ENCODE assay signal across 16 cellular contexts in genomic region chr9:120885968-120886367, GRCh38. TPM values are rescaled to one million over a fixed set of nuclear protein-coding genes. Genes with fewer than 3 reads are reported as not detected.
DNase-seq lines count a peak whose midpoint lies in the region; ATAC-seq, FAIRE-seq and TF ChIP-seq lines count a peak whose summit lies in the region.
"Had no signal": no experiment of that assay in that cellular context is flagged by ENCODE, and none has a peak within 500 bp of the region (broad histone marks: within the 10 kb centered on the region; RNA-seq: fewer than 3 reads in every experiment).

No MANE protein-coding gene starts in this region.

- dilution Hi-C loops in IMR-90 (cut with HindIII; ENCODE audit: low sequenced_read_pairs, unreplicated experiment), result no loop called here

- H4K8ac ChIP-seq in IMR-90 (ENCODE audit: low read depth in 2 of 2, low read length in 2 of 2), result no peak overlapping the region

- SMC1A ChIA-PET in GM12878 (lab: Charles Lee; ENCODE audit: uncharacterized antibody, unreplicated experiment), result interaction anchor here (0.5 to 23.6 kb wide), 5 partner anchors 11 to 62 kb away, joined by 3 to 522 read pairs (median 3); partner anchors contain the start of gene TRAF1

- H3K27ac ChIP-seq in A549 (no peak overlapping the region), IMR-90 (ENCODE audit: insufficient read depth, low read length) (no peak overlapping the region), GM12878 (ENCODE audit: control insufficient read depth, insufficient read depth) (no peak overlapping the region)
- H3K27ac ChIP-seq: foreskin keratinocyte had no signal

- H3K4me1 ChIP-seq in A549 (no peaks in the 10 kb centered on the region), IMR-90 (ENCODE audit: control insufficient read depth, insufficient read depth, low read length) (peaks cover 4% of the 10 kb centered on the region; the same call in 1 of the 2 replicates), GM12878 (ENCODE audit: control insufficient read depth, insufficient read depth, low read length) (peaks cover 20% of the 10 kb centered on the region)
- H3K4me1 ChIP-seq: foreskin keratinocyte had no signal

- H2BK15ac ChIP-seq in IMR-90 (ENCODE audit: low read depth, low read length), result no peak overlapping the region

- H3K56ac ChIP-seq in IMR-90 (ENCODE audit: extremely low read depth, insufficient read depth, low read length), result no peak overlapping the region

- no peak overlapping the region for H3K4me3 Mint-ChIP-seq in mesothelial cell of epicardium
- H3K4me3 Mint-ChIP-seq: activated CD4-positive, alpha-beta memory T cell treated with anti-CD3 and anti-CD28 coated beads for 36 hours; dendritic cell treated with granulocyte-macrophage colony-stimulating factor and Interleukin-4, amounts not matched to agents 40 ng/mL and 50 ng/mL, for 4 days; T-helper 1 cell treated with Interleukin-12 subunit alpha and Interleukin-12 subunit beta and Interleukin-4 antibody, amounts not matched to agents 30 μg/mL and 1 μg/mL, for 36 hours had no signal

- TF ChIP-seq POLR2A in A549 (IDR thresholded peaks at IDR 0.05; ENCODE audit: low read length) (no peak), IMR-90 (IDR thresholded peaks at IDR 0.05; ENCODE audit: low read depth, low read length) (no peak), GM12878 (IDR thresholded peaks at IDR 0.05; ENCODE audit: low read depth, low read length) (no peak)

- peaks cover 3% of the 10 kb centered on the region; the same call in 1 of the 2 replicates for H3K9me1 ChIP-seq in IMR-90 (ENCODE audit: insufficient read depth, low read length)

- H3K79me1 ChIP-seq in IMR-90 (ENCODE audit: low read depth in 1 of 2, low read length in 2 of 2), result no peaks in the 10 kb centered on the region

- H4K91ac ChIP-seq in IMR-90 (ENCODE audit: insufficient read depth, low read depth, low read length), result no peak overlapping the region

- no peak overlapping the region for H3K18ac ChIP-seq in IMR-90 (ENCODE audit: low read depth, low read length)

- H3K23ac ChIP-seq in IMR-90 (ENCODE audit: low read depth, low read length), result no peak overlapping the region

- H3K27me3 ChIP-seq in IMR-90 (ENCODE audit: control insufficient read depth, insufficient read depth, low read length), result peaks cover 2% of the 10 kb centered on the region
- H3K27me3 ChIP-seq in GM12878 (replicated peaks in 1 of 2; ENCODE audit: control insufficient read depth in 2 of 2, insufficient read depth in 2 of 2, low read length in 1 of 2), result no peaks in the 10 kb centered on the region
- H3K27me3 ChIP-seq: foreskin keratinocyte had no signal

- RAD21 ChIA-PET in GM12878 (lab: Charles Lee; ENCODE audit: unreplicated experiment), result interaction anchor here (0.7 to 2.0 kb wide), 10 partner anchors 10 to 130 kb away, joined by 3 to 11 read pairs (median 4); partner anchors contain the start of gene TRAF1

- peak overlapping the region; percentile 51 for H3K27ac Mint-ChIP-seq in mesothelial cell of epicardium
- H3K27ac Mint-ChIP-seq: dendritic cell treated with granulocyte-macrophage colony-stimulating factor and Interleukin-4, amounts not matched to agents 40 ng/mL and 50 ng/mL, for 4 days; T-helper 1 cell treated with Interleukin-12 subunit alpha and Interleukin-12 subunit beta and Interleukin-4 antibody, amounts not matched to agents 30 μg/mL and 1 μg/mL, for 36 hours had no signal

- H3K14ac ChIP-seq in IMR-90 (replicated peaks; ENCODE audit: low read depth, low read length), result no peak overlapping the region

- no peak for DNase-seq in A549 (ENCODE audit: low read depth in 1 of 2, low spot score in 1 of 2)
- DNase-seq in IMR-90, result peak; percentile 12
- no peak for DNase-seq in GM12878 (ENCODE audit: low read depth, low spot score)
- no peak for DNase-seq in mesothelial cell of epicardium (ENCODE audit: low spot score in 2 of 2, unreplicated experiment in 2 of 2)
- no peak for DNase-seq in activated CD4-positive, CD25-positive, alpha-beta regulatory T cell treated with anti-CD3 and anti-CD28 coated beads, Interleukin-2, amount 50 U/mL, for 72 hours
- DNase-seq in SHP77 (lab: John Stamatoyannopoulos, UW), result no peak
- DNase-seq in NCI-H345 (lab: John Stamatoyannopoulos, UW), result no peak
- DNase-seq: activated CD4-positive, alpha-beta memory T cell treated with anti-CD3 and anti-CD28 coated beads for 36 hours; foreskin keratinocyte; kidney; NCI-H2081; occipital lobe had no signal

- peaks cover 4% of the 10 kb centered on the region for H3K27me3 Mint-ChIP-seq in mesothelial cell of epicardium (ENCODE audit: low read depth)
- H3K27me3 Mint-ChIP-seq: activated CD4-positive, alpha-beta memory T cell treated with anti-CD3 and anti-CD28 coated beads for 36 hours had no signal

- H2BK20ac ChIP-seq in IMR-90 (ENCODE audit: low read depth, low read length), result no peak overlapping the region

- 67% methylated on average over 5 of the region's 5 CpGs for WGBS in A549 (ENCODE audit: missing lambda C conversion rate)
- 0% methylated on average over 1 of the region's 5 CpGs; no CpG with 5 or more reads in 1 of the 2 experiments for WGBS in IMR-90 (ENCODE audit: extremely low coverage in 2 of 2, insufficient read length in 1 of 2), 2 experiments
- WGBS in GM12878 (ENCODE audit: insufficient coverage, insufficient replicate concordance, low lambda C conversion rate, missing lambda C conversion rate), result 63% methylated on average over 5 of the region's 5 CpGs

- intact Hi-C loops in IMR-90 (cut with micrococcal nuclease) (no loop called here), GM12878 (cut with micrococcal nuclease; ENCODE audit: unreplicated experiment) (loop anchor here (1.0 kb wide), 1 partner anchor 9 kb away; the partner anchor contains the start of gene PHF19)

- H3K36me3 ChIP-seq in IMR-90 (ENCODE audit: control insufficient read depth, insufficient read depth, low read length) (no peaks in the 10 kb centered on the region), GM12878 (ENCODE audit: control insufficient read depth in 2 of 2, insufficient read depth in 2 of 2, low read length in 1 of 2) (no peaks in the 10 kb centered on the region)

- H3K4me3 ChIP-seq in A549 (no peak overlapping the region), IMR-90 (ENCODE audit: insufficient read depth, low read depth, low read length) (no peak overlapping the region), GM12878 (no peak overlapping the region)

- TF ChIP-seq RAD21 in A549 (conservative IDR thresholded peaks at IDR 0.05 in 1 of 2, IDR thresholded peaks at IDR 0.05 in 1 of 2), result no peak
- no peak for TF ChIP-seq RAD21 in IMR-90 (IDR thresholded peaks at IDR 0.05; ENCODE audit: low read length)
- TF ChIP-seq RAD21 in GM12878 (IDR thresholded peaks at IDR 0.05; ENCODE audit: insufficient read depth, low read depth, low read length), result no peak

- in situ Hi-C loops in IMR-90 (cut with MboI; ENCODE audit: low sequenced_read_pairs) (no loop called here), GM12878 (cut with MboI) (no loop called here)

- H4K20me1 ChIP-seq in IMR-90 (ENCODE audit: insufficient read depth, low read length) (no peaks in the 10 kb centered on the region), GM12878 (ENCODE audit: control insufficient read depth, insufficient read depth) (no peaks in the 10 kb centered on the region)

- FAIRE-seq in A549 (lab: Jason Lieb, UNC), result no peak
- FAIRE-seq in GM12878 (lab: Jason Lieb, UNC), result no peak
- FAIRE-seq: G401.6, kidney had no signal

- BruUV-seq in IMR-90 (replicated peaks; lab: Mats Ljungman, UMichigan) (no TSS peak), GM12878 (replicated peaks; lab: Mats Ljungman, UMichigan) (no TSS peak)

- no peak overlapping the region for H3K9ac ChIP-seq in IMR-90 (ENCODE audit: low read depth, low read length)
- H3K9ac ChIP-seq in GM12878 (ENCODE audit: control insufficient read depth, insufficient read depth, low read length), result no peak overlapping the region

- no peak overlapping the region for H2AFZ ChIP-seq in IMR-90 (replicated peaks; ENCODE audit: low read length, poor library complexity)
- no peak overlapping the region for H2AFZ ChIP-seq in GM12878 (ENCODE audit: control insufficient read depth, low read depth, low read length)

- TF ChIP-seq EP300 in A549 (IDR thresholded peaks at IDR 0.05) (no peak), GM12878 (IDR thresholded peaks at IDR 0.05; ENCODE audit: borderline replicate concordance in 1 of 2, control insufficient read depth in 1 of 2, low read depth in 2 of 2, low read length in 2 of 2) (no peak)

- peak; percentile 23 to 30; a peak in 2 of 6 replicates for ATAC-seq in A549
- peak; percentile 66 for ATAC-seq in IMR-90 (ENCODE audit: low read depth)
- ATAC-seq in GM12878, result peak; percentile 23
- no peak for ATAC-seq in HG03432 (IDR thresholded peaks at IDR 0.05; ENCODE audit: unreplicated experiment)

- peaks cover 22% of the 10 kb centered on the region for H3K4me1 Mint-ChIP-seq in mesothelial cell of epicardium

- no peak overlapping the region for H2BK120ac ChIP-seq in IMR-90 (ENCODE audit: low read depth, low read length)

- H3K9me3 ChIP-seq in A549, result no peaks in the 10 kb centered on the region
- H3K9me3 ChIP-seq in IMR-90 (ENCODE audit: control insufficient read depth, insufficient read depth, low read length), result no peaks in the 10 kb centered on the region
- no peaks in the 10 kb centered on the region for H3K9me3 ChIP-seq in GM12878 (replicated peaks; ENCODE audit: control insufficient read depth, insufficient read depth, low read length)

- CTCF ChIA-PET in A549 (lab: Yijun Ruan, JAX) (interaction anchor here (0.6 to 3.6 kb wide), 5 partner anchors 11 to 130 kb away, joined by 3 to 13 read pairs (median 4); no protein-coding TSS in a partner anchor), IMR-90 (lab: Yijun Ruan, JAX) (interaction anchor here (1.4 kb wide), 1 partner anchor 31 kb away, joined by 5 read pairs; no protein-coding TSS in a partner anchor), GM12878 (lab: Yijun Ruan, JAX) (interaction anchor here (0.9 to 4.2 kb wide), 18 partner anchors 10 to 267 kb away, joined by 3 to 14 read pairs (median 4); no protein-coding TSS in a partner anchor)

- H4K5ac ChIP-seq in IMR-90 (ENCODE audit: low read depth, low read length), result no peak overlapping the region

- no peak overlapping the region for H2AK5ac ChIP-seq in IMR-90 (ENCODE audit: low read depth, low read length)

- no peaks in the 10 kb centered on the region for H3K9me3 Mint-ChIP-seq in mesothelial cell of epicardium
- H3K9me3 Mint-ChIP-seq: activated CD4-positive, alpha-beta memory T cell treated with anti-CD3 and anti-CD28 coated beads for 36 hours; dendritic cell treated with granulocyte-macrophage colony-stimulating factor and Interleukin-4, amounts not matched to agents 40 ng/mL and 50 ng/mL, for 4 days; T-helper 1 cell treated with Interleukin-12 subunit alpha and Interleukin-12 subunit beta and Interleukin-4 antibody, amounts not matched to agents 30 μg/mL and 1 μg/mL, for 36 hours had no signal

- peak overlapping the region; percentile 5 for H2AK9ac ChIP-seq in IMR-90 (replicated peaks; ENCODE audit: low read depth, low read length, poor library complexity)

- TF ChIP-seq CTCF in A549 (IDR thresholded peaks at IDR 0.05) (no peak), IMR-90 (conservative IDR thresholded peaks at IDR 0.05; ENCODE audit: low read depth, low read length) (no peak), GM12878 (IDR thresholded peaks at IDR 0.05 in 2 of 3, conservative IDR thresholded peaks at IDR 0.05 in 1 of 3; ENCODE audit: control insufficient read depth in 2 of 3, extremely low read depth in 1 of 3, insufficient read depth in 1 of 3, low read depth in 3 of 3, low read length in 3 of 3) (no peak), mesothelial cell of epicardium (IDR thresholded peaks at IDR 0.05; ENCODE audit: unreplicated experiment) (no peak)

- no peak overlapping the region for H2BK5ac ChIP-seq in IMR-90 (ENCODE audit: low read depth, low read length, poor library complexity, severe bottlenecking)

- no peaks in the 10 kb centered on the region for H3K79me2 ChIP-seq in GM12878 (ENCODE audit: control insufficient read depth, insufficient read depth, low read length)

- H3K4me2 ChIP-seq in A549 (no peak overlapping the region), IMR-90 (ENCODE audit: low read depth, low read length) (no peak overlapping the region), GM12878 (ENCODE audit: control insufficient read depth, insufficient read depth) (no peak overlapping the region)

- H3K4ac ChIP-seq in IMR-90 (ENCODE audit: low read depth, low read length), result no peak overlapping the region

- H3K36me3 Mint-ChIP-seq in mesothelial cell of epicardium, result no peaks in the 10 kb centered on the region

- POLR2A ChIA-PET in A549 (lab: Yijun Ruan, JAX), result interaction anchor here (0.9 kb wide), 1 partner anchor 93 kb away, joined by 3 read pairs; the partner anchor contains the start of gene FBXW2
- POLR2A ChIA-PET in IMR-90 (lab: Charles Lee; ENCODE audit: unreplicated experiment), result no interaction called here
- POLR2A ChIA-PET in GM12878 (lab: Charles Lee), result interaction anchor here (0.9 to 15.6 kb wide), 5 partner anchors 10 to 42 kb away, joined by 3 to 383 read pairs (median 3); partner anchors contain the start of gene TRAF1

RNA-seq across cellular contexts. Expression of gene PHF19, which starts 9.0 kb away (rescaled TPM):
- polyA plus RNA-seq in A549 (2011; rRNA removed) (50.7 and 64.9 TPM in 2 replicates), A549 (2017; fragmentation: RNase III; extraction: RNeasy Plus Mini Kit Qiagen cat#74134 plus additional on column Dnase treatment) (102 to 105 TPM (median 104 TPM) in 3 replicates), IMR-90 (2012; rRNA removed) (55.6 and 56.9 TPM in 2 replicates), GM12878 (2011; rRNA removed) (45.5 and 71.1 TPM in 2 replicates), GM12878 (2014; fragmentation: Illumina TruSeq; extraction: Trizol) (64.7 and 94.2 TPM in 2 replicates), GM12878 (2014; fragmentation: Nextera tagmentation; extraction: Ambion mirVana) (10 to 100 TPM; 26.0 to 50.2 TPM), GM12878 (2014; rRNA removed) (98.6 and 106 TPM in 2 replicates), GM12878 (2016; fragmentation: Nextera tagmentation; extraction: Ambion mirVana) (100 to 1,000 TPM in 1 of 2 experiments, 10 to 100 TPM in 1; 97.9 to 113 TPM)
- polyA plus RNA-seq in A549 (2012; cell fraction: cytosol; rRNA removed), result 185 and 190 TPM in 2 replicates
- 139 and 140 TPM in 2 replicates for polyA plus RNA-seq in A549 (2012; cell fraction: nucleus; rRNA removed)
- 103 and 110 TPM in 2 replicates for polyA minus RNA-seq in A549 (2011; rRNA and poly(A)+ RNA removed)
- total RNA-seq in IMR-90 (2012; rRNA removed) (36.1 and 37.6 TPM in 2 replicates), GM12878 (2014; rRNA removed) (74.9 and 81.1 TPM in 2 replicates), GM12878 (2014; rRNA removed; fragmentation: Illumina TruSeq; extraction: Trizol) (63.1 and 74.8 TPM in 2 replicates), GM12878 (2021) (116 and 133 TPM in 2 replicates), mesothelial cell of epicardium (36.0 to 44.5 TPM (median 41.6 TPM) in 3 replicates)
- 52.9 and 59.9 TPM in 2 replicates for polyA plus RNA-seq in IMR-90 (2012; cell fraction: cytosol; rRNA removed)
- polyA plus RNA-seq in IMR-90 (2012; cell fraction: nucleus; rRNA removed; ENCODE audit: low replicate concordance), result 37.1 and 52.4 TPM in 2 replicates
- total RNA-seq in GM12878 (2013; cell fraction: nucleolus; rRNA removed), result 127 and 130 TPM in 2 replicates
- polyA plus RNA-seq in GM12878 (2011; ENCODE audit: low read depth), result 38.7 TPM
- polyA plus RNA-seq in GM12878 (2011; cell fraction: cytosol; rRNA removed), result 118 and 119 TPM in 2 replicates
- polyA plus RNA-seq in GM12878 (2011; cell fraction: nucleus; rRNA removed), result 334 and 350 TPM in 2 replicates
- 63.6 and 78.6 TPM in 2 replicates for polyA plus RNA-seq in GM12878 (2012)
- polyA minus RNA-seq in GM12878 (2011; rRNA and poly(A)+ RNA removed), result 85.9 and 103 TPM in 2 replicates
- 31.7 and 47.3 TPM in 2 replicates for polyA minus RNA-seq in GM12878 (2011; cell fraction: cytosol; rRNA and poly(A)+ RNA removed)
- 69.5 and 128 TPM in 2 replicates for polyA minus RNA-seq in GM12878 (2011; cell fraction: nucleus; rRNA and poly(A)+ RNA removed)

RNA-seq across cellular contexts. Expression of gene TRAF1, which starts 40.6 kb away (rescaled TPM):
- 3.4 and 4.1 TPM in 2 replicates for polyA plus RNA-seq in A549 (2011; rRNA removed)
- 2.1 and 2.6 TPM in 2 replicates for polyA plus RNA-seq in A549 (2012; cell fraction: cytosol; rRNA removed)
- 8.0 and 8.1 TPM in 2 replicates for polyA plus RNA-seq in A549 (2012; cell fraction: nucleus; rRNA removed)
- 2.0 to 4.6 TPM (median 2.1 TPM) in 3 replicates for polyA plus RNA-seq in A549 (2017; fragmentation: RNase III; extraction: RNeasy Plus Mini Kit Qiagen cat#74134 plus additional on column Dnase treatment)
- polyA minus RNA-seq in A549 (2011; rRNA and poly(A)+ RNA removed), result 3.8 and 5.4 TPM in 2 replicates
- total RNA-seq in IMR-90 (2012; rRNA removed), result 3.1 and 3.9 TPM in 2 replicates
- 3.7 and 4.1 TPM in 2 replicates for polyA plus RNA-seq in IMR-90 (2012; rRNA removed)
- 2.0 and 2.9 TPM in 2 replicates for polyA plus RNA-seq in IMR-90 (2012; cell fraction: cytosol; rRNA removed)
- 5.6 and 6.9 TPM in 2 replicates for polyA plus RNA-seq in IMR-90 (2012; cell fraction: nucleus; rRNA removed; ENCODE audit: low replicate concordance)
- total RNA-seq in GM12878 (2013; cell fraction: nucleolus; rRNA removed), result 317 and 349 TPM in 2 replicates
- total RNA-seq in GM12878 (2014; rRNA removed), result 144 and 153 TPM in 2 replicates
- 111 and 116 TPM in 2 replicates for total RNA-seq in GM12878 (2014; rRNA removed; fragmentation: Illumina TruSeq; extraction: Trizol)
- total RNA-seq in GM12878 (2021), result 163 and 164 TPM in 2 replicates
- 44.2 TPM for polyA plus RNA-seq in GM12878 (2011; ENCODE audit: low read depth)
- 106 and 147 TPM in 2 replicates for polyA plus RNA-seq in GM12878 (2011; rRNA removed)
- 186 and 209 TPM in 2 replicates for polyA plus RNA-seq in GM12878 (2011; cell fraction: cytosol; rRNA removed)
- polyA plus RNA-seq in GM12878 (2011; cell fraction: nucleus; rRNA removed), result 205 and 241 TPM in 2 replicates
- polyA plus RNA-seq in GM12878 (2012), result 65.1 and 86.6 TPM in 2 replicates
- polyA plus RNA-seq in GM12878 (2014; fragmentation: Illumina TruSeq; extraction: Trizol), result 82.8 and 140 TPM in 2 replicates
- polyA plus RNA-seq in GM12878 (2014; fragmentation: Nextera tagmentation; extraction: Ambion mirVana), result 10 to 100 TPM; 13.8 to 16.6 TPM
- 153 and 156 TPM in 2 replicates for polyA plus RNA-seq in GM12878 (2014; rRNA removed)
- 10 to 100 TPM; 69.6 to 79.5 TPM for polyA plus RNA-seq in GM12878 (2016; fragmentation: Nextera tagmentation; extraction: Ambion mirVana)
- polyA minus RNA-seq in GM12878 (2011; rRNA and poly(A)+ RNA removed), result 194 and 283 TPM in 2 replicates
- 61.2 and 66.6 TPM in 2 replicates for polyA minus RNA-seq in GM12878 (2011; cell fraction: cytosol; rRNA and poly(A)+ RNA removed)
- polyA minus RNA-seq in GM12878 (2011; cell fraction: nucleus; rRNA and poly(A)+ RNA removed), result 99.3 and 141 TPM in 2 replicates
- total RNA-seq in mesothelial cell of epicardium, result 7.7 to 8.2 TPM (median 8.0 TPM) in 3 replicates

RNA-seq across cellular contexts. Expression of gene PSMD5, which starts 43.2 kb away (rescaled TPM):
- 52.3 and 63.7 TPM in 2 replicates for polyA plus RNA-seq in A549 (2011; rRNA removed)
- polyA plus RNA-seq in A549 (2012; cell fraction: cytosol; rRNA removed), result 19.4 and 22.8 TPM in 2 replicates
- 8.8 and 12.9 TPM in 2 replicates for polyA plus RNA-seq in A549 (2012; cell fraction: nucleus; rRNA removed)
- polyA plus RNA-seq in A549 (2017; fragmentation: RNase III; extraction: RNeasy Plus Mini Kit Qiagen cat#74134 plus additional on column Dnase treatment), result 34.6 to 42.4 TPM (median 40.0 TPM) in 3 replicates
- 17.1 and 17.5 TPM in 2 replicates for polyA minus RNA-seq in A549 (2011; rRNA and poly(A)+ RNA removed)
- 25.6 and 38.9 TPM in 2 replicates for total RNA-seq in IMR-90 (2012; rRNA removed)
- 23.1 and 26.1 TPM in 2 replicates for polyA plus RNA-seq in IMR-90 (2012; rRNA removed)
- 8.2 and 8.4 TPM in 2 replicates for polyA plus RNA-seq in IMR-90 (2012; cell fraction: cytosol; rRNA removed)
- 3.0 and 16.9 TPM in 2 replicates for polyA plus RNA-seq in IMR-90 (2012; cell fraction: nucleus; rRNA removed; ENCODE audit: low replicate concordance)
- 17.9 and 18.6 TPM in 2 replicates for total RNA-seq in GM12878 (2013; cell fraction: nucleolus; rRNA removed)
- total RNA-seq in GM12878 (2014; rRNA removed), result 19.9 and 20.8 TPM in 2 replicates
- 20.9 and 23.1 TPM in 2 replicates for total RNA-seq in GM12878 (2014; rRNA removed; fragmentation: Illumina TruSeq; extraction: Trizol)
- 34.4 and 47.7 TPM in 2 replicates for total RNA-seq in GM12878 (2021)
- polyA plus RNA-seq in GM12878 (2011; ENCODE audit: low read depth), result 7.3 TPM
- polyA plus RNA-seq in GM12878 (2011; rRNA removed), result 19.0 and 26.6 TPM in 2 replicates
- polyA plus RNA-seq in GM12878 (2011; cell fraction: cytosol; rRNA removed), result 9.0 and 9.6 TPM in 2 replicates
- polyA plus RNA-seq in GM12878 (2011; cell fraction: nucleus; rRNA removed), result 4.9 and 7.6 TPM in 2 replicates
- polyA plus RNA-seq in GM12878 (2012), result 11.2 and 13.3 TPM in 2 replicates
- polyA plus RNA-seq in GM12878 (2014; fragmentation: Illumina TruSeq; extraction: Trizol), result 31.8 and 41.4 TPM in 2 replicates
- polyA plus RNA-seq in GM12878 (2014; fragmentation: Nextera tagmentation; extraction: Ambion mirVana), result 10 to 100 TPM in 1 of 2 experiments, 1 to 10 TPM in 1; 8.8 to 11.4 TPM
- polyA plus RNA-seq in GM12878 (2014; rRNA removed), result 21.6 and 27.1 TPM in 2 replicates
- polyA plus RNA-seq in GM12878 (2016; fragmentation: Nextera tagmentation; extraction: Ambion mirVana), result 10 to 100 TPM; 35.9 to 40.4 TPM
- 9.0 and 10.4 TPM in 2 replicates for polyA minus RNA-seq in GM12878 (2011; rRNA and poly(A)+ RNA removed)
- polyA minus RNA-seq in GM12878 (2011; cell fraction: cytosol; rRNA and poly(A)+ RNA removed), result 10.7 and 19.0 TPM in 2 replicates
- polyA minus RNA-seq in GM12878 (2011; cell fraction: nucleus; rRNA and poly(A)+ RNA removed), result 5.8 and 6.3 TPM in 2 replicates
- 46.9 to 57.3 TPM (median 56.1 TPM) in 3 replicates for total RNA-seq in mesothelial cell of epicardium

Comparison
In these comparisons a context has a peak if more than half of its experiments do, and no peak if none do; other contexts are left out.
1. RNA of gene TRAF1, which starts 40.6 kb away (total RNA-seq): 111 to 349 TPM in GM12878; 7.7 to 8.2 TPM in mesothelial cell of epicardium and 3.1 to 3.9 TPM in IMR-90; every median in the first group is over 10 times any median in the second.